Comparison of ENCODE assay signal across 3 cellular contexts in the genomic region with DNA sequence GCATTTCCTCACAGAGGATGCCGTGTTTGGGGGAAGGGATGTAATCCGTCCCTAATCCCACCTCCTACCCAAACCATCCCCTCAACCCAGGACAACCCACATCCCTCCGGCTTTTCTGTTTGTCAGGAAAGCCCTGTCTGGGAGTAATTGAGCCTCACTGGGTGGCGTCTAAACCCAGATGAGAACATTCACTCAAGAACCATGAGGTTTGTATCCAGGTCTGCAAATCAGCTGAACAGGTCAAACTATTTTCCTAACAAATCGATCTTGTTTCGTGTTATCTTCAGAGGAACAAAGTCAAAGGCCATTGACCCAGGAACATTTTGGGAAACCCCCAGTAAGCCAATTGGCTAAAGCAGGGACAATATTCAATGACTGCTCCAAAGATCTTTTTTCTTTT.
TF ChIP-seq lines count a peak whose summit lies in the region.

No MANE protein-coding gene starts in this region.

TF ChIP-seq in GM23338, 12 proteins besides CTCF, POLR2A, EP300 and RAD21 (continues in another document):
- no peak for TF ChIP-seq NANOG (IDR thresholded peaks at IDR 0.05; ENCODE audit: borderline replicate concordance)
- no peak for TF ChIP-seq ZNF331 (CRISPR knock-in tag; IDR thresholded peaks at IDR 0.05; ENCODE audit: low read depth)
- no peak for TF ChIP-seq EZH2phosphoT487 (IDR thresholded peaks at IDR 0.05; ENCODE audit: unreplicated experiment)
- no peak for TF ChIP-seq STAT1 (IDR thresholded peaks at IDR 0.05; ENCODE audit: unreplicated experiment)
- TF ChIP-seq EZH2 (IDR thresholded peaks at IDR 0.05; ENCODE audit: low read depth, unreplicated experiment) = no peak
- TF ChIP-seq, protein P1, sequence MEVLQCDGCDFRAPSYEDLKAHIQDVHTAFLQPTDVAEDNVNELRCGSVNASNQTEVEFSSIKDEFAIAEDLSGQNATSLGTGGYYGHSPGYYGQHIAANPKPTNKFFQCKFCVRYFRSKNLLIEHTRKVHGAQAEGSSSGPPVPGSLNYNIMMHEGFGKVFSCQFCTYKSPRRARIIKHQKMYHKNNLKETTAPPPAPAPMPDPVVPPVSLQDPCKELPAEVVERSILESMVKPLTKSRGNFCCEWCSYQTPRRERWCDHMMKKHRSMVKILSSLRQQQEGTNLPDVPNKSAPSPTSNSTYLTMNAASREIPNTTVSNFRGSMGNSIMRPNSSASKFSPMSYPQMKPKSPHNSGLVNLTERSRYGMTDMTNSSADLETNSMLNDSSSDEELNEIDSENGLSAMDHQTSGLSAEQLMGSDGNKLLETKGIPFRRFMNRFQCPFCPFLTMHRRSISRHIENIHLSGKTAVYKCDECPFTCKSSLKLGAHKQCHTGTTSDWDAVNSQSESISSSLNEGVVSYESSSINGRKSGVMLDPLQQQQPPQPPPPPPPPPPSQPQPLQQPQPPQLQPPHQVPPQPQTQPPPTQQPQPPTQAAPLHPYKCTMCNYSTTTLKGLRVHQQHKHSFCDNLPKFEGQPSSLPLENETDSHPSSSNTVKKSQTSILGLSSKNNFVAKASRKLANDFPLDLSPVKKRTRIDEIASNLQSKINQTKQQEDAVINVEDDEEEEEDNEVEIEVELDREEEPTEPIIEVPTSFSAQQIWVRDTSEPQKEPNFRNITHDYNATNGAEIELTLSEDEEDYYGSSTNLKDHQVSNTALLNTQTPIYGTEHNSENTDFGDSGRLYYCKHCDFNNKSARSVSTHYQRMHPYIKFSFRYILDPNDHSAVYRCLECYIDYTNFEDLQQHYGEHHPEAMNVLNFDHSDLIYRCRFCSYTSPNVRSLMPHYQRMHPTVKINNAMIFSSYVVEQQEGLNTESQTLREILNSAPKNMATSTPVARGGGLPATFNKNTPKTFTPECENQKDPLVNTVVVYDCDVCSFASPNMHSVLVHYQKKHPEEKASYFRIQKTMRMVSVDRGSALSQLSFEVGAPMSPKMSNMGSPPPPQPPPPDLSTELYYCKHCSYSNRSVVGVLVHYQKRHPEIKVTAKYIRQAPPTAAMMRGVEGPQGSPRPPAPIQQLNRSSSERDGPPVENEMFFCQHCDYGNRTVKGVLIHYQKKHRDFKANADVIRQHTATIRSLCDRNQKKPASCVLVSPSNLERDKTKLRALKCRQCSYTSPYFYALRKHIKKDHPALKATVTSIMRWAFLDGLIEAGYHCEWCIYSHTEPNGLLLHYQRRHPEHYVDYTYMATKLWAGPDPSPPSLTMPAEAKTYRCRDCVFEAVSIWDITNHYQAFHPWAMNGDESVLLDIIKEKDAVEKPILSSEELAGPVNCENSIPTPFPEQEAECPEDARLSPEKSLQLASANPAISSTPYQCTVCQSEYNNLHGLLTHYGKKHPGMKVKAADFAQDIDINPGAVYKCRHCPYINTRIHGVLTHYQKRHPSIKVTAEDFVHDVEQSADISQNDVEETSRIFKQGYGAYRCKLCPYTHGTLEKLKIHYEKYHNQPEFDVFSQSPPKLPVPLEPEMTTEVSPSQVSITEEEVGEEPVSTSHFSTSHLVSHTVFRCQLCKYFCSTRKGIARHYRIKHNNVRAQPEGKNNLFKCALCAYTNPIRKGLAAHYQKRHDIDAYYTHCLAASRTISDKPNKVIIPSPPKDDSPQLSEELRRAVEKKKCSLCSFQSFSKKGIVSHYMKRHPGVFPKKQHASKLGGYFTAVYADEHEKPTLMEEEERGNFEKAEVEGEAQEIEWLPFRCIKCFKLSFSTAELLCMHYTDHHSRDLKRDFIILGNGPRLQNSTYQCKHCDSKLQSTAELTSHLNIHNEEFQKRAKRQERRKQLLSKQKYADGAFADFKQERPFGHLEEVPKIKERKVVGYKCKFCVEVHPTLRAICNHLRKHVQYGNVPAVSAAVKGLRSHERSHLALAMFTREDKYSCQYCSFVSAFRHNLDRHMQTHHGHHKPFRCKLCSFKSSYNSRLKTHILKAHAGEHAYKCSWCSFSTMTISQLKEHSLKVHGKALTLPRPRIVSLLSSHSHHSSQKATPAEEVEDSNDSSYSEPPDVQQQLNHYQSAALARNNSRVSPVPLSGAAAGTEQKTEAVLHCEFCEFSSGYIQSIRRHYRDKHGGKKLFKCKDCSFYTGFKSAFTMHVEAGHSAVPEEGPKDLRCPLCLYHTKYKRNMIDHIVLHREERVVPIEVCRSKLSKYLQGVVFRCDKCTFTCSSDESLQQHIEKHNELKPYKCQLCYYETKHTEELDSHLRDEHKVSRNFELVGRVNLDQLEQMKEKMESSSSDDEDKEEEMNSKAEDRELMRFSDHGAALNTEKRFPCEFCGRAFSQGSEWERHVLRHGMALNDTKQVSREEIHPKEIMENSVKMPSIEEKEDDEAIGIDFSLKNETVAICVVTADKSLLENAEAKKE (CRISPR knock-in tag; IDR thresholded peaks at IDR 0.05) = no peak
- no peak for TF ChIP-seq CREB1 (CRISPR knock-in tag; IDR thresholded peaks at IDR 0.05; ENCODE audit: low read depth)
- TF ChIP-seq POLR2AphosphoS5 (IDR thresholded peaks at IDR 0.05; ENCODE audit: low read depth) = no peak

TF ChIP-seq in WTC11, 78 proteins besides CTCF, POLR2A, EP300 and RAD21 (continues in another document):
- TF ChIP-seq HMGA2 (CRISPR knock-in tag; IDR thresholded peaks at IDR 0.05) (no peak), OVOL2 (CRISPR knock-in tag; IDR thresholded peaks at IDR 0.05; ENCODE audit: borderline replicate concordance) (no peak), GTF2I (CRISPR knock-in tag; conservative IDR thresholded peaks at IDR 0.05) (no peak), NFATC4 (CRISPR knock-in tag; IDR thresholded peaks at IDR 0.05) (no peak), ZBTB21 (CRISPR knock-in tag; IDR thresholded peaks at IDR 0.05; ENCODE audit: borderline replicate concordance) (no peak), TP53 (CRISPR knock-in tag; IDR thresholded peaks at IDR 0.05) (no peak), ZNF232 (CRISPR knock-in tag; IDR thresholded peaks at IDR 0.05) (no peak), ZNF423 (CRISPR knock-in tag; IDR thresholded peaks at IDR 0.05) (no peak), TEAD1 (CRISPR knock-in tag; IDR thresholded peaks at IDR 0.05) (no peak), SMAD3 (CRISPR knock-in tag; IDR thresholded peaks at IDR 0.05; ENCODE audit: borderline replicate concordance) (no peak), RORB (CRISPR knock-in tag; IDR thresholded peaks at IDR 0.05) (no peak), GRHL2 (CRISPR knock-in tag; IDR thresholded peaks at IDR 0.05; ENCODE audit: insufficient replicate concordance, severe bottlenecking) (no peak), ZNF416 (CRISPR knock-in tag; IDR thresholded peaks at IDR 0.05) (no peak)
- TF ChIP-seq, protein P2, sequence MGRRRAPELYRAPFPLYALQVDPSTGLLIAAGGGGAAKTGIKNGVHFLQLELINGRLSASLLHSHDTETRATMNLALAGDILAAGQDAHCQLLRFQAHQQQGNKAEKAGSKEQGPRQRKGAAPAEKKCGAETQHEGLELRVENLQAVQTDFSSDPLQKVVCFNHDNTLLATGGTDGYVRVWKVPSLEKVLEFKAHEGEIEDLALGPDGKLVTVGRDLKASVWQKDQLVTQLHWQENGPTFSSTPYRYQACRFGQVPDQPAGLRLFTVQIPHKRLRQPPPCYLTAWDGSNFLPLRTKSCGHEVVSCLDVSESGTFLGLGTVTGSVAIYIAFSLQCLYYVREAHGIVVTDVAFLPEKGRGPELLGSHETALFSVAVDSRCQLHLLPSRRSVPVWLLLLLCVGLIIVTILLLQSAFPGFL (CRISPR knock-in tag; IDR thresholded peaks at IDR 0.05; ENCODE audit: borderline replicate concordance) = no peak
- TF ChIP-seq, protein P3, sequence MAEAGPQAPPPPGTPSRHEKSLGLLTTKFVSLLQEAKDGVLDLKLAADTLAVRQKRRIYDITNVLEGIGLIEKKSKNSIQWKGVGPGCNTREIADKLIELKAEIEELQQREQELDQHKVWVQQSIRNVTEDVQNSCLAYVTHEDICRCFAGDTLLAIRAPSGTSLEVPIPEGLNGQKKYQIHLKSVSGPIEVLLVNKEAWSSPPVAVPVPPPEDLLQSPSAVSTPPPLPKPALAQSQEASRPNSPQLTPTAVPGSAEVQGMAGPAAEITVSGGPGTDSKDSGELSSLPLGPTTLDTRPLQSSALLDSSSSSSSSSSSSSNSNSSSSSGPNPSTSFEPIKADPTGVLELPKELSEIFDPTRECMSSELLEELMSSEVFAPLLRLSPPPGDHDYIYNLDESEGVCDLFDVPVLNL (CRISPR knock-in tag; IDR thresholded peaks at IDR 0.05; ENCODE audit: borderline replicate concordance, low read depth) = no peak
- TF ChIP-seq, protein P4, sequence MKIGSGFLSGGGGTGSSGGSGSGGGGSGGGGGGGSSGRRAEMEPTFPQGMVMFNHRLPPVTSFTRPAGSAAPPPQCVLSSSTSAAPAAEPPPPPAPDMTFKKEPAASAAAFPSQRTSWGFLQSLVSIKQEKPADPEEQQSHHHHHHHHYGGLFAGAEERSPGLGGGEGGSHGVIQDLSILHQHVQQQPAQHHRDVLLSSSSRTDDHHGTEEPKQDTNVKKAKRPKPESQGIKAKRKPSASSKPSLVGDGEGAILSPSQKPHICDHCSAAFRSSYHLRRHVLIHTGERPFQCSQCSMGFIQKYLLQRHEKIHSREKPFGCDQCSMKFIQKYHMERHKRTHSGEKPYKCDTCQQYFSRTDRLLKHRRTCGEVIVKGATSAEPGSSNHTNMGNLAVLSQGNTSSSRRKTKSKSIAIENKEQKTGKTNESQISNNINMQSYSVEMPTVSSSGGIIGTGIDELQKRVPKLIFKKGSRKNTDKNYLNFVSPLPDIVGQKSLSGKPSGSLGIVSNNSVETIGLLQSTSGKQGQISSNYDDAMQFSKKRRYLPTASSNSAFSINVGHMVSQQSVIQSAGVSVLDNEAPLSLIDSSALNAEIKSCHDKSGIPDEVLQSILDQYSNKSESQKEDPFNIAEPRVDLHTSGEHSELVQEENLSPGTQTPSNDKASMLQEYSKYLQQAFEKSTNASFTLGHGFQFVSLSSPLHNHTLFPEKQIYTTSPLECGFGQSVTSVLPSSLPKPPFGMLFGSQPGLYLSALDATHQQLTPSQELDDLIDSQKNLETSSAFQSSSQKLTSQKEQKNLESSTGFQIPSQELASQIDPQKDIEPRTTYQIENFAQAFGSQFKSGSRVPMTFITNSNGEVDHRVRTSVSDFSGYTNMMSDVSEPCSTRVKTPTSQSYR (CRISPR knock-in tag; IDR thresholded peaks at IDR 0.05) = no peak

TF ChIP-seq in HepG2, 621 proteins besides CTCF, POLR2A, EP300 and RAD21:
- TF ChIP-seq ONECUT2 (CRISPR knock-in tag; IDR thresholded peaks at IDR 0.05) (0 out of 2 replicates have a peak, but pooled peaks have one; percentile 24), SETDB1 (CRISPR knock-in tag; IDR thresholded peaks at IDR 0.05; ENCODE audit: borderline replicate concordance) (no peak), ZMYM2 (CRISPR knock-in tag; IDR thresholded peaks at IDR 0.05) (no peak), CENPX (CRISPR knock-in tag; IDR thresholded peaks at IDR 0.05) (no peak), ELF4 (CRISPR knock-in tag; IDR thresholded peaks at IDR 0.05; ENCODE audit: borderline replicate concordance) (no peak), GLI4 (CRISPR knock-in tag; IDR thresholded peaks at IDR 0.05; ENCODE audit: borderline replicate concordance) (no peak)
- TF ChIP-seq, protein P5, sequence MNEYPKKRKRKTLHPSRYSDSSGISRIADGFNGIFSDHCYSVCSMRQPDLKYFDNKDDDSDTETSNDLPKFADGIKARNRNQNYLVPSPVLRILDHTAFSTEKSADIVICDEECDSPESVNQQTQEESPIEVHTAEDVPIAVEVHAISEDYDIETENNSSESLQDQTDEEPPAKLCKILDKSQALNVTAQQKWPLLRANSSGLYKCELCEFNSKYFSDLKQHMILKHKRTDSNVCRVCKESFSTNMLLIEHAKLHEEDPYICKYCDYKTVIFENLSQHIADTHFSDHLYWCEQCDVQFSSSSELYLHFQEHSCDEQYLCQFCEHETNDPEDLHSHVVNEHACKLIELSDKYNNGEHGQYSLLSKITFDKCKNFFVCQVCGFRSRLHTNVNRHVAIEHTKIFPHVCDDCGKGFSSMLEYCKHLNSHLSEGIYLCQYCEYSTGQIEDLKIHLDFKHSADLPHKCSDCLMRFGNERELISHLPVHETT (CRISPR knock-in tag; conservative IDR thresholded peaks at IDR 0.05) = no peak
